In the genomic region with DNA sequence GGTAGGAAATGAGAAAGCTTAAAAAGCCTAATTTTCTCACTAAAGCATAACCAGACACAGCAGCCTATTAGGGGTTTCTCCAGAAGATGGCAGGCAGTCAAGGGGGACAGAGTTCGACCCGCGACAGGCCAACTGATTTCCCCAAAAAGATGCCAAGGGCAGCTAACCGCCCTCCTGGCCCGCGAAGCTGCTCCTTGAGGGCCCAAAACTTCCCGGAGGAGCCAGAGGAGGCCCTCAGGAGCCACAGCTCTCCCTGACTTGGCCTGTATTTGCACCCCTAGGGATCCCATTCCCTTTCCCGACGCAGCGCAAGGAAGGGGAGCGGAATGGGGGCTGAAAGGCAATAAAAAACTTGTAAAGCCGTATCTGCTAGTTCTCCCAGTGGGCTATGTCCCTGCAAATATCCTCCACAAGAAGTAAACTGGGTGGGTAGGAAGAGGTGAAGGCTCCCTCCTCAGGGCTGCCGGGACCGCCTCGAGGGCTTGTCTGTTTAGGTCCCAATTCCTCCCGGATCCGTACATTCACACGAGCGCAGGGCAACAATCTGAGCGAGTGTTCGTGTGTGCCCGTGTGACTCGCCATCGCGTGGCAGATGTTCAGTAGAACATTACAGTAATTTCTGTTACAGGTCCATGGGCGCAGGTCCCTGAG, we compare ENCODE assay signal across 1 cellular context.
A peak's percentile ranks its signal among the peaks of the same experiment; 100 is the strongest.
TF ChIP-seq lines count a peak whose summit lies in the region.

No MANE protein-coding gene starts in this region.

TF ChIP-seq in K562, 482 proteins besides CTCF, POLR2A, EP300 and RAD21 (continued from another document):
- TF ChIP-seq, protein P1, sequence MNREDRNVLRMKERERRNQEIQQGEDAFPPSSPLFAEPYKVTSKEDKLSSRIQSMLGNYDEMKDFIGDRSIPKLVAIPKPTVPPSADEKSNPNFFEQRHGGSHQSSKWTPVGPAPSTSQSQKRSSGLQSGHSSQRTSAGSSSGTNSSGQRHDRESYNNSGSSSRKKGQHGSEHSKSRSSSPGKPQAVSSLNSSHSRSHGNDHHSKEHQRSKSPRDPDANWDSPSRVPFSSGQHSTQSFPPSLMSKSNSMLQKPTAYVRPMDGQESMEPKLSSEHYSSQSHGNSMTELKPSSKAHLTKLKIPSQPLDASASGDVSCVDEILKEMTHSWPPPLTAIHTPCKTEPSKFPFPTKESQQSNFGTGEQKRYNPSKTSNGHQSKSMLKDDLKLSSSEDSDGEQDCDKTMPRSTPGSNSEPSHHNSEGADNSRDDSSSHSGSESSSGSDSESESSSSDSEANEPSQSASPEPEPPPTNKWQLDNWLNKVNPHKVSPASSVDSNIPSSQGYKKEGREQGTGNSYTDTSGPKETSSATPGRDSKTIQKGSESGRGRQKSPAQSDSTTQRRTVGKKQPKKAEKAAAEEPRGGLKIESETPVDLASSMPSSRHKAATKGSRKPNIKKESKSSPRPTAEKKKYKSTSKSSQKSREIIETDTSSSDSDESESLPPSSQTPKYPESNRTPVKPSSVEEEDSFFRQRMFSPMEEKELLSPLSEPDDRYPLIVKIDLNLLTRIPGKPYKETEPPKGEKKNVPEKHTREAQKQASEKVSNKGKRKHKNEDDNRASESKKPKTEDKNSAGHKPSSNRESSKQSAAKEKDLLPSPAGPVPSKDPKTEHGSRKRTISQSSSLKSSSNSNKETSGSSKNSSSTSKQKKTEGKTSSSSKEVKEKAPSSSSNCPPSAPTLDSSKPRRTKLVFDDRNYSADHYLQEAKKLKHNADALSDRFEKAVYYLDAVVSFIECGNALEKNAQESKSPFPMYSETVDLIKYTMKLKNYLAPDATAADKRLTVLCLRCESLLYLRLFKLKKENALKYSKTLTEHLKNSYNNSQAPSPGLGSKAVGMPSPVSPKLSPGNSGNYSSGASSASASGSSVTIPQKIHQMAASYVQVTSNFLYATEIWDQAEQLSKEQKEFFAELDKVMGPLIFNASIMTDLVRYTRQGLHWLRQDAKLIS (CRISPR knock-in tag; IDR thresholded peaks at IDR 0.05) = 0 out of 2 replicates have a peak, but pooled peaks have one; percentile 48
- no peak for TF ChIP-seq JUN (IDR thresholded peaks at IDR 0.05; ENCODE audit: borderline replicate concordance, low read depth, low read length)
- TF ChIP-seq JUN (CRISPR knock-in tag; IDR thresholded peaks at IDR 0.05; ENCODE audit: borderline replicate concordance) = 0 out of 2 replicates have a peak, but pooled peaks have one; percentile 43
- 0 out of 2 replicates have a peak, but pooled peaks have one; percentile 0 for TF ChIP-seq JUNB (CRISPR knock-in tag; conservative IDR thresholded peaks at IDR 0.05)
- peak; percentile 1; the same call in 1 of the 2 replicates for TF ChIP-seq NR2C2 (CRISPR knock-in tag; IDR thresholded peaks at IDR 0.05)
- TF ChIP-seq NR2C2 (tag; IDR thresholded peaks at IDR 0.05) = no peak
- no peak for TF ChIP-seq GABPA (tag; conservative IDR thresholded peaks at IDR 0.05; ENCODE audit: low read depth)
- TF ChIP-seq, protein P2, sequence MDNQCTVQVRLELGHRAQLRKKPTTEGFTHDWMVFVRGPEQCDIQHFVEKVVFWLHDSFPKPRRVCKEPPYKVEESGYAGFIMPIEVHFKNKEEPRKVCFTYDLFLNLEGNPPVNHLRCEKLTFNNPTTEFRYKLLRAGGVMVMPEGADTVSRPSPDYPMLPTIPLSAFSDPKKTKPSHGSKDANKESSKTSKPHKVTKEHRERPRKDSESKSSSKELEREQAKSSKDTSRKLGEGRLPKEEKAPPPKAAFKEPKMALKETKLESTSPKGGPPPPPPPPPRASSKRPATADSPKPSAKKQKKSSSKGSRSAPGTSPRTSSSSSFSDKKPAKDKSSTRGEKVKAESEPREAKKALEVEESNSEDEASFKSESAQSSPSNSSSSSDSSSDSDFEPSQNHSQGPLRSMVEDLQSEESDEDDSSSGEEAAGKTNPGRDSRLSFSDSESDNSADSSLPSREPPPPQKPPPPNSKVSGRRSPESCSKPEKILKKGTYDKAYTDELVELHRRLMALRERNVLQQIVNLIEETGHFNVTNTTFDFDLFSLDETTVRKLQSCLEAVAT (IDR thresholded peaks at IDR 0.05) = peak in 1 of 2 experiments; percentile 92; a peak in 2 of 4 replicates
- no peak for TF ChIP-seq EWSR1 (IDR thresholded peaks at IDR 0.05; ENCODE audit: borderline replicate concordance, low read depth, partially characterized antibody)
- TF ChIP-seq, protein P3, sequence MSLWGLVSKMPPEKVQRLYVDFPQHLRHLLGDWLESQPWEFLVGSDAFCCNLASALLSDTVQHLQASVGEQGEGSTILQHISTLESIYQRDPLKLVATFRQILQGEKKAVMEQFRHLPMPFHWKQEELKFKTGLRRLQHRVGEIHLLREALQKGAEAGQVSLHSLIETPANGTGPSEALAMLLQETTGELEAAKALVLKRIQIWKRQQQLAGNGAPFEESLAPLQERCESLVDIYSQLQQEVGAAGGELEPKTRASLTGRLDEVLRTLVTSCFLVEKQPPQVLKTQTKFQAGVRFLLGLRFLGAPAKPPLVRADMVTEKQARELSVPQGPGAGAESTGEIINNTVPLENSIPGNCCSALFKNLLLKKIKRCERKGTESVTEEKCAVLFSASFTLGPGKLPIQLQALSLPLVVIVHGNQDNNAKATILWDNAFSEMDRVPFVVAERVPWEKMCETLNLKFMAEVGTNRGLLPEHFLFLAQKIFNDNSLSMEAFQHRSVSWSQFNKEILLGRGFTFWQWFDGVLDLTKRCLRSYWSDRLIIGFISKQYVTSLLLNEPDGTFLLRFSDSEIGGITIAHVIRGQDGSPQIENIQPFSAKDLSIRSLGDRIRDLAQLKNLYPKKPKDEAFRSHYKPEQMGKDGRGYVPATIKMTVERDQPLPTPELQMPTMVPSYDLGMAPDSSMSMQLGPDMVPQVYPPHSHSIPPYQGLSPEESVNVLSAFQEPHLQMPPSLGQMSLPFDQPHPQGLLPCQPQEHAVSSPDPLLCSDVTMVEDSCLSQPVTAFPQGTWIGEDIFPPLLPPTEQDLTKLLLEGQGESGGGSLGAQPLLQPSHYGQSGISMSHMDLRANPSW (CRISPR knock-in tag; IDR thresholded peaks at IDR 0.05) = no peak
- TF ChIP-seq SMARCE1 (IDR thresholded peaks at IDR 0.05) = peak; percentile 18; the same call in 1 of the 2 replicates
- TF ChIP-seq ZNF263 (CRISPR knock-in tag; IDR thresholded peaks at IDR 0.05; ENCODE audit: borderline replicate concordance) = peak; percentile 54; the same call in 1 of the 2 replicates
- no peak for TF ChIP-seq ATF3 (IDR thresholded peaks at IDR 0.05)
- TF ChIP-seq ATF3 (CRISPR knock-in tag; conservative IDR thresholded peaks at IDR 0.05) = 0 out of 2 replicates have a peak, but pooled peaks have one; percentile 32
- TF ChIP-seq FOSL1 (tag; conservative IDR thresholded peaks at IDR 0.05) = no peak
- TF ChIP-seq THAP12 (CRISPR knock-in tag; IDR thresholded peaks at IDR 0.05) = no peak
- TF ChIP-seq PPARD (CRISPR knock-in tag; IDR thresholded peaks at IDR 0.05) = no peak
- peak; percentile 68; the same call in 1 of the 2 replicates for TF ChIP-seq ZNF589 (CRISPR knock-in tag; IDR thresholded peaks at IDR 0.05; ENCODE audit: low read depth)
- no peak for TF ChIP-seq TOE1 (IDR thresholded peaks at IDR 0.05; ENCODE audit: borderline replicate concordance)
- TF ChIP-seq TOE1 (CRISPR knock-in tag; IDR thresholded peaks at IDR 0.05; ENCODE audit: borderline replicate concordance, low read depth) = no peak
- TF ChIP-seq BDP1 (IDR thresholded peaks at IDR 0.05; ENCODE audit: insufficient read depth, insufficient read length) = no peak
